In genomic region chr4:153151535-153152452, GRCh38 we compare ENCODE assay signal across 1 cellular context.
TF ChIP-seq lines count a peak whose summit lies in the region.

No MANE protein-coding gene starts in this region.

TF ChIP-seq in SK-N-SH, 30 proteins besides CTCF, POLR2A, EP300 and RAD21 (continued from another document):
- no peak for TF ChIP-seq IRF3 (IDR thresholded peaks at IDR 0.05; ENCODE audit: low read depth, low read length)
- TF ChIP-seq FOXJ3 (CRISPR knock-in tag; IDR thresholded peaks at IDR 0.05): no peak
- TF ChIP-seq FOXM1 (IDR thresholded peaks at IDR 0.05; ENCODE audit: low read depth): no peak
- TF ChIP-seq GATA2 (CRISPR knock-in tag; IDR thresholded peaks at IDR 0.05): no peak
- TF ChIP-seq MAX (IDR thresholded peaks at IDR 0.05; ENCODE audit: low read depth): no peak
- no peak for TF ChIP-seq TEAD4 (IDR thresholded peaks at IDR 0.05; ENCODE audit: borderline replicate concordance, insufficient read depth)
- TF ChIP-seq USF2 (IDR thresholded peaks at IDR 0.05; ENCODE audit: borderline replicate concordance, low read depth, low read length): no peak
- TF ChIP-seq POLR2AphosphoS5 (IDR thresholded peaks at IDR 0.05; ENCODE audit: low read depth, low read length): no peak
TF ChIP-seq in SK-N-SH: peak in this region for 0.
